1 cellular context compared by ENCODE assay signal in the genomic region with DNA sequence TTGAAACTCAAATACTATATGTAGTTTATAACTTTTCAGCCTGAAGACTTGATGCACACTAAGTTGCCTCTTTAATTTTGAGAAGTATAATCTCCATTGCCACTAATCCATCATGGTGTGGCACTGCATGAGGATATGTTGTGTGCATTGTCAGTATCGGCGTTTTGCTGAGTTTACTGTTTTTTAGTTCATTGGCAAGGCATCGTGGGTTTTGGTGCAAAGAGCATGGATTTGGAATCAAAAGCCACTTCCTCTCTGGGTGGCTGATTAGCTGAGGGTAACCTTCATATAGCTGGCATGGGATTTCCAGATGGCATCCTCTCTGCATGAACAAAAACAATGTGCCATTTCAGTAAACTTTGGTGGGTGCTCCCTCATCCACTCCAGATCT.
TF ChIP-seq lines count a peak whose summit lies in the region.

No MANE protein-coding gene starts in this region.

TF ChIP-seq in HepG2, 621 proteins besides CTCF, POLR2A, EP300 and RAD21 (continued from another document):
- TF ChIP-seq, protein P1, sequence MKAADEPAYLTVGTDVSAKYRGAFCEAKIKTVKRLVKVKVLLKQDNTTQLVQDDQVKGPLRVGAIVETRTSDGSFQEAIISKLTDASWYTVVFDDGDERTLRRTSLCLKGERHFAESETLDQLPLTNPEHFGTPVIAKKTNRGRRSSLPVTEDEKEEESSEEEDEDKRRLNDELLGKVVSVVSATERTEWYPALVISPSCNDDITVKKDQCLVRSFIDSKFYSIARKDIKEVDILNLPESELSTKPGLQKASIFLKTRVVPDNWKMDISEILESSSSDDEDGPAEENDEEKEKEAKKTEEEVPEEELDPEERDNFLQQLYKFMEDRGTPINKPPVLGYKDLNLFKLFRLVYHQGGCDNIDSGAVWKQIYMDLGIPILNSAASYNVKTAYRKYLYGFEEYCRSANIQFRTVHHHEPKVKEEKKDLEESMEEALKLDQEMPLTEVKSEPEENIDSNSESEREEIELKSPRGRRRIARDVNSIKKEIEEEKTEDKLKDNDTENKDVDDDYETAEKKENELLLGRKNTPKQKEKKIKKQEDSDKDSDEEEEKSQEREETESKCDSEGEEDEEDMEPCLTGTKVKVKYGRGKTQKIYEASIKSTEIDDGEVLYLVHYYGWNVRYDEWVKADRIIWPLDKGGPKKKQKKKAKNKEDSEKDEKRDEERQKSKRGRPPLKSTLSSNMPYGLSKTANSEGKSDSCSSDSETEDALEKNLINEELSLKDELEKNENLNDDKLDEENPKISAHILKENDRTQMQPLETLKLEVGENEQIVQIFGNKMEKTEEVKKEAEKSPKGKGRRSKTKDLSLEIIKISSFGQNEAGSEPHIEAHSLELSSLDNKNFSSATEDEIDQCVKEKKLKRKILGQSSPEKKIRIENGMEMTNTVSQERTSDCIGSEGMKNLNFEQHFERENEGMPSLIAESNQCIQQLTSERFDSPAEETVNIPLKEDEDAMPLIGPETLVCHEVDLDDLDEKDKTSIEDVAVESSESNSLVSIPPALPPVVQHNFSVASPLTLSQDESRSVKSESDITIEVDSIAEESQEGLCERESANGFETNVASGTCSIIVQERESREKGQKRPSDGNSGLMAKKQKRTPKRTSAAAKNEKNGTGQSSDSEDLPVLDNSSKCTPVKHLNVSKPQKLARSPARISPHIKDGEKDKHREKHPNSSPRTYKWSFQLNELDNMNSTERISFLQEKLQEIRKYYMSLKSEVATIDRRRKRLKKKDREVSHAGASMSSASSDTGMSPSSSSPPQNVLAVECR (CRISPR knock-in tag; IDR thresholded peaks at IDR 0.05; ENCODE audit: borderline replicate concordance): no peak
- TF ChIP-seq MAFK (conservative IDR thresholded peaks at IDR 0.05 in 1 of 2, IDR thresholded peaks at IDR 0.05 in 1 of 2; ENCODE audit: low read length in 2 of 2) (peak; percentile 4 to 53; a peak in 2 of 4 replicates), MAFF (IDR thresholded peaks at IDR 0.05; ENCODE audit: low read depth, low read length) (peak; percentile 27; the same call in 1 of the 2 replicates), ZNF7 (CRISPR knock-in tag; IDR thresholded peaks at IDR 0.05) (no peak), CENPT (CRISPR knock-in tag; IDR thresholded peaks at IDR 0.05; ENCODE audit: low read depth) (no peak)
- TF ChIP-seq, protein P2, sequence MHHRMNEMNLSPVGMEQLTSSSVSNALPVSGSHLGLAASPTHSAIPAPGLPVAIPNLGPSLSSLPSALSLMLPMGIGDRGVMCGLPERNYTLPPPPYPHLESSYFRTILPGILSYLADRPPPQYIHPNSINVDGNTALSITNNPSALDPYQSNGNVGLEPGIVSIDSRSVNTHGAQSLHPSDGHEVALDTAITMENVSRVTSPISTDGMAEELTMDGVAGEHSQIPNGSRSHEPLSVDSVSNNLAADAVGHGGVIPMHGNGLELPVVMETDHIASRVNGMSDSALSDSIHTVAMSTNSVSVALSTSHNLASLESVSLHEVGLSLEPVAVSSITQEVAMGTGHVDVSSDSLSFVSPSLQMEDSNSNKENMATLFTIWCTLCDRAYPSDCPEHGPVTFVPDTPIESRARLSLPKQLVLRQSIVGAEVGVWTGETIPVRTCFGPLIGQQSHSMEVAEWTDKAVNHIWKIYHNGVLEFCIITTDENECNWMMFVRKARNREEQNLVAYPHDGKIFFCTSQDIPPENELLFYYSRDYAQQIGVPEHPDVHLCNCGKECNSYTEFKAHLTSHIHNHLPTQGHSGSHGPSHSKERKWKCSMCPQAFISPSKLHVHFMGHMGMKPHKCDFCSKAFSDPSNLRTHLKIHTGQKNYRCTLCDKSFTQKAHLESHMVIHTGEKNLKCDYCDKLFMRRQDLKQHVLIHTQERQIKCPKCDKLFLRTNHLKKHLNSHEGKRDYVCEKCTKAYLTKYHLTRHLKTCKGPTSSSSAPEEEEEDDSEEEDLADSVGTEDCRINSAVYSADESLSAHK (CRISPR knock-in tag; IDR thresholded peaks at IDR 0.05; ENCODE audit: borderline replicate concordance): no peak
- TF ChIP-seq, protein P3, sequence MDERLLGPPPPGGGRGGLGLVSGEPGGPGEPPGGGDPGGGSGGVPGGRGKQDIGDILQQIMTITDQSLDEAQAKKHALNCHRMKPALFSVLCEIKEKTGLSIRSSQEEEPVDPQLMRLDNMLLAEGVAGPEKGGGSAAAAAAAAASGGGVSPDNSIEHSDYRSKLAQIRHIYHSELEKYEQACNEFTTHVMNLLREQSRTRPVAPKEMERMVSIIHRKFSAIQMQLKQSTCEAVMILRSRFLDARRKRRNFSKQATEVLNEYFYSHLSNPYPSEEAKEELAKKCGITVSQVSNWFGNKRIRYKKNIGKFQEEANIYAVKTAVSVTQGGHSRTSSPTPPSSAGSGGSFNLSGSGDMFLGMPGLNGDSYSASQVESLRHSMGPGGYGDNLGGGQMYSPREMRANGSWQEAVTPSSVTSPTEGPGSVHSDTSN (CRISPR knock-in tag; IDR thresholded peaks at IDR 0.05): no peak
TF ChIP-seq in HepG2: peak in this region for 2.
